15 cellular contexts compared by ENCODE assay signal in the genomic region with DNA sequence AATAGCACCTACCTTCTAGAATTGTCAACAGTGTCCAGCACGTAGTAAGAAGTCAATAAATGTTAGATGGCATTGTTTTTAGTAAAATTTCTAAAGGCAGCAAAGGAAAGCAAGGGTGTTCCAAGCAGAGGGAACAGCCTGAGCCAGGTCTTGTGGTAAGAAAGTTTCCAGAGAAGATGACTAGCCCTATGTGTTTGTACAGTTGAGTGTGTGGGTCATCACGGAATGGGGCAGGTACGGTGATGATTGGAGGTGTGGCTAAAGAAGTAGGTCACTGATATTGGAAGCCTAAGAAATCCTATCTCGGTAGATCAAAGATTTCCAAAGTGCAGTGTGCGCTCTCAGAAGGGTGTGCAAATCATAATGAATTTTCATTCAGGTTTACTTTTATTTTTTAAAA.
DNase-seq lines count a peak whose midpoint lies in the region; ATAC-seq and TF ChIP-seq lines count a peak whose summit lies in the region.
"Had no signal": no experiment of that assay in that cellular context is flagged by ENCODE, and none has a peak within 500 bp of the region (broad histone marks: within the 10 kb centered on the region; RNA-seq: fewer than 3 reads in every experiment).

No MANE protein-coding gene starts in this region.

- H3K36me3 ChIP-seq in PC-3 (ENCODE audit: low read depth, low read length) (no peaks in the 10 kb centered on the region), suprapubic skin (no peaks in the 10 kb centered on the region), transverse colon (no peaks in the 10 kb centered on the region)
- H3K36me3 ChIP-seq: BE2C had no signal

- POLR2A ChIA-PET in PC-3 (lab: Charles Lee; ENCODE audit: unreplicated experiment) = interaction anchor here (0.6 kb wide), 1 partner anchor 89 kb away, joined by 3 read pairs; no protein-coding TSS in a partner anchor

- H3K4me1 Mint-ChIP-seq in activated T-helper 17 cell treated with anti-CD3 and anti-CD28 coated beads, Interleukin-2, amount 50 U/mL, for 72 hours = peaks cover 13% of the 10 kb centered on the region
- H3K4me1 Mint-ChIP-seq: CD8-positive, alpha-beta memory T cell had no signal

- H3K27ac Mint-ChIP-seq in activated T-helper 17 cell treated with anti-CD3 and anti-CD28 coated beads, Interleukin-2, amount 50 U/mL, for 72 hours = no peak overlapping the region
- H3K27ac Mint-ChIP-seq: H9 had no signal

- CTCF ChIA-PET in PC-3 (lab: Charles Lee) = no interaction called here

- H3K9me3 Mint-ChIP-seq in activated T-helper 17 cell treated with anti-CD3 and anti-CD28 coated beads, Interleukin-2, amount 50 U/mL, for 72 hours = peaks cover 3% of the 10 kb centered on the region

- WGBS in suprapubic skin = 70% methylated on average over 5 of the region's 5 CpGs
- WGBS in transverse colon (ENCODE audit: low coverage in 1 of 2), 2 donors = 85% methylated on average over 5 of the region's 5 CpGs

- H3K36me3 Mint-ChIP-seq in activated T-helper 17 cell treated with anti-CD3 and anti-CD28 coated beads, Interleukin-2, amount 50 U/mL, for 72 hours (ENCODE audit: low read depth) = no peaks in the 10 kb centered on the region

- H3K4me3 ChIP-seq in PC-3 (ENCODE audit: low read length) = no peak overlapping the region
- no peak overlapping the region for H3K4me3 ChIP-seq in suprapubic skin
- no peak overlapping the region for H3K4me3 ChIP-seq in transverse colon

- H3K27ac ChIP-seq in PC-3 (ENCODE audit: low read length) (no peak overlapping the region), suprapubic skin (peak overlapping the region; percentile 41), transverse colon (no peak overlapping the region)

- no peaks in the 10 kb centered on the region for H3K79me2 ChIP-seq in PC-3 (ENCODE audit: low read length)

- DNase-seq in PC-3 (peak; percentile 19), left lobe of liver (ENCODE audit: low spot score) (no peak), suprapubic skin (ENCODE audit: low spot score in 2 of 2) (no peak), omental fat pad (ENCODE audit: low spot score) (no peak), transverse colon (no peak)
- no peak for DNase-seq in stimulated activated CD4-positive, alpha-beta T cell treated with anti-CD3 and anti-CD28 coated beads, Interleukin-4, amount 100 ng/mL, for 24 hours
- DNase-seq: ACHN; BE2C; C1 segment of cervical spinal cord; Caco-2; CD4-positive, CD25-positive, alpha-beta regulatory T cell; CD8-positive, alpha-beta memory T cell; H9; IMR-90 had no signal

- no peak overlapping the region for H3K4me2 ChIP-seq in PC-3 (ENCODE audit: low read length)

- H3K27me3 Mint-ChIP-seq in activated T-helper 17 cell treated with anti-CD3 and anti-CD28 coated beads, Interleukin-2, amount 50 U/mL, for 72 hours = no peaks in the 10 kb centered on the region

- H3K9me2 ChIP-seq in PC-3 (replicated peaks; ENCODE audit: low read length) = no peaks in the 10 kb centered on the region

- H3K4me1 ChIP-seq in PC-3 (ENCODE audit: insufficient read depth, low read length) (no peaks in the 10 kb centered on the region), suprapubic skin (peaks cover 5% of the 10 kb centered on the region), transverse colon (no peaks in the 10 kb centered on the region)
- H3K4me1 ChIP-seq: BE2C had no signal

- TF ChIP-seq EP300 in suprapubic skin (IDR thresholded peaks at IDR 0.05) (no peak), transverse colon (IDR thresholded peaks at IDR 0.05; ENCODE audit: low read depth) (no peak)

- no peak for TF ChIP-seq CTCF in PC-3 (conservative IDR thresholded peaks at IDR 0.05; ENCODE audit: low read depth, low read length)
- no peak for TF ChIP-seq CTCF in suprapubic skin (IDR thresholded peaks at IDR 0.05)
- TF ChIP-seq CTCF in omental fat pad (IDR thresholded peaks at IDR 0.05) = no peak
- TF ChIP-seq CTCF in transverse colon (IDR thresholded peaks at IDR 0.05) = no peak

- H3K9me3 ChIP-seq in PC-3 (ENCODE audit: low read length) = no peaks in the 10 kb centered on the region
- no peaks in the 10 kb centered on the region for H3K9me3 ChIP-seq in suprapubic skin
- no peaks in the 10 kb centered on the region for H3K9me3 ChIP-seq in transverse colon
- H3K9me3 ChIP-seq: BE2C, Caco-2 had no signal

- no peaks in the 10 kb centered on the region for H3F3A ChIP-seq in PC-3 (ENCODE audit: low read length, unreplicated experiment)

- no peak overlapping the region for H3K9ac ChIP-seq in PC-3 (ENCODE audit: low read length)

- in situ Hi-C loops in transverse colon (cut with MboI; ENCODE audit: low pct_ligation_motif_present in 1 of 4, low pct_unique_long_range_greater_than_20kb in 1 of 4, low sequenced_read_pairs in 3 of 4) = no loop called here

- BruUV-seq in PC-3 (replicated peaks; lab: Mats Ljungman, UMichigan) = no TSS peak

- no peak overlapping the region for H2AFZ ChIP-seq in PC-3 (ENCODE audit: low read length)

- intact Hi-C loops in PC-3 (cut with micrococcal nuclease) (no loop called here), transverse colon (cut with DNase I; ENCODE audit: low total_unique reads) (no loop called here)

- H4K20me1 ChIP-seq in PC-3 (ENCODE audit: low read length) = no peaks in the 10 kb centered on the region

- ATAC-seq in PC-3 (0 out of 2 replicates have a peak, but pooled peaks have one; percentile 27), left lobe of liver (peak; percentile 45), omental fat pad (ENCODE audit: low FRiP score) (no peak)
- ATAC-seq in activated T-helper 17 cell treated with anti-CD3 and anti-CD28 coated beads, Interleukin-2, amount 50 U/mL, for 72 hours (replicated peaks) = peak; percentile 77

- H3K27me3 ChIP-seq in PC-3 (ENCODE audit: low read length) (no peaks in the 10 kb centered on the region), suprapubic skin (no peaks in the 10 kb centered on the region), transverse colon (no peaks in the 10 kb centered on the region)

- no peak for TF ChIP-seq POLR2A in suprapubic skin (IDR thresholded peaks at IDR 0.05)
- no peak for TF ChIP-seq POLR2A in transverse colon (IDR thresholded peaks at IDR 0.05)

- H3K4me3 Mint-ChIP-seq in activated T-helper 17 cell treated with anti-CD3 and anti-CD28 coated beads, Interleukin-2, amount 50 U/mL, for 72 hours = no peak overlapping the region
- H3K4me3 Mint-ChIP-seq: CD4-positive, CD25-positive, alpha-beta regulatory T cell; CD8-positive, alpha-beta memory T cell; H9 had no signal
